In genomic region chr22:37063436-37064420, GRCh38 we compare ENCODE assay signal across 2 cellular contexts.
A peak's percentile ranks its signal among the peaks of the same experiment; 100 is the strongest.
TF ChIP-seq lines count a peak whose summit lies in the region.

No MANE protein-coding gene starts in this region.

TF ChIP-seq in GM23338, 12 proteins besides CTCF, POLR2A, EP300 and RAD21:
- no peak for TF ChIP-seq EZH2phosphoT487 (IDR thresholded peaks at IDR 0.05; ENCODE audit: unreplicated experiment)
- TF ChIP-seq EZH2 (IDR thresholded peaks at IDR 0.05; ENCODE audit: low read depth, unreplicated experiment), result no peak
- TF ChIP-seq CREB1 (CRISPR knock-in tag; IDR thresholded peaks at IDR 0.05; ENCODE audit: low read depth), result no peak
- TF ChIP-seq ETS1 (IDR thresholded peaks at IDR 0.05), result no peak
- TF ChIP-seq ZNF462 (CRISPR knock-in tag; IDR thresholded peaks at IDR 0.05), result no peak
- no peak for TF ChIP-seq STAT1 (IDR thresholded peaks at IDR 0.05; ENCODE audit: unreplicated experiment)
- no peak for TF ChIP-seq NANOG (IDR thresholded peaks at IDR 0.05; ENCODE audit: borderline replicate concordance)
- no peak for TF ChIP-seq POLR2AphosphoS5 (IDR thresholded peaks at IDR 0.05; ENCODE audit: low read depth)
- TF ChIP-seq JUNB (IDR thresholded peaks at IDR 0.05; ENCODE audit: unreplicated experiment), result no peak
- no peak for TF ChIP-seq ZNF331 (CRISPR knock-in tag; IDR thresholded peaks at IDR 0.05; ENCODE audit: low read depth)
- no peak for TF ChIP-seq ZNF114 (CRISPR knock-in tag; IDR thresholded peaks at IDR 0.05)
- TF ChIP-seq, protein P1, sequence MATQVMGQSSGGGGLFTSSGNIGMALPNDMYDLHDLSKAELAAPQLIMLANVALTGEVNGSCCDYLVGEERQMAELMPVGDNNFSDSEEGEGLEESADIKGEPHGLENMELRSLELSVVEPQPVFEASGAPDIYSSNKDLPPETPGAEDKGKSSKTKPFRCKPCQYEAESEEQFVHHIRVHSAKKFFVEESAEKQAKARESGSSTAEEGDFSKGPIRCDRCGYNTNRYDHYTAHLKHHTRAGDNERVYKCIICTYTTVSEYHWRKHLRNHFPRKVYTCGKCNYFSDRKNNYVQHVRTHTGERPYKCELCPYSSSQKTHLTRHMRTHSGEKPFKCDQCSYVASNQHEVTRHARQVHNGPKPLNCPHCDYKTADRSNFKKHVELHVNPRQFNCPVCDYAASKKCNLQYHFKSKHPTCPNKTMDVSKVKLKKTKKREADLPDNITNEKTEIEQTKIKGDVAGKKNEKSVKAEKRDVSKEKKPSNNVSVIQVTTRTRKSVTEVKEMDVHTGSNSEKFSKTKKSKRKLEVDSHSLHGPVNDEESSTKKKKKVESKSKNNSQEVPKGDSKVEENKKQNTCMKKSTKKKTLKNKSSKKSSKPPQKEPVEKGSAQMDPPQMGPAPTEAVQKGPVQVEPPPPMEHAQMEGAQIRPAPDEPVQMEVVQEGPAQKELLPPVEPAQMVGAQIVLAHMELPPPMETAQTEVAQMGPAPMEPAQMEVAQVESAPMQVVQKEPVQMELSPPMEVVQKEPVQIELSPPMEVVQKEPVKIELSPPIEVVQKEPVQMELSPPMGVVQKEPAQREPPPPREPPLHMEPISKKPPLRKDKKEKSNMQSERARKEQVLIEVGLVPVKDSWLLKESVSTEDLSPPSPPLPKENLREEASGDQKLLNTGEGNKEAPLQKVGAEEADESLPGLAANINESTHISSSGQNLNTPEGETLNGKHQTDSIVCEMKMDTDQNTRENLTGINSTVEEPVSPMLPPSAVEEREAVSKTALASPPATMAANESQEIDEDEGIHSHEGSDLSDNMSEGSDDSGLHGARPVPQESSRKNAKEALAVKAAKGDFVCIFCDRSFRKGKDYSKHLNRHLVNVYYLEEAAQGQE (IDR thresholded peaks at IDR 0.05; ENCODE audit: unreplicated experiment), result no peak

TF ChIP-seq in K562, 482 proteins besides CTCF, POLR2A, EP300 and RAD21:
- no peak for TF ChIP-seq ZNF766 (CRISPR knock-in tag; conservative IDR thresholded peaks at IDR 0.05)
- TF ChIP-seq NFIC (IDR thresholded peaks at IDR 0.05), result peak; percentile 58; the same call in 1 of the 2 replicates
- no peak for TF ChIP-seq ZBTB8A (IDR thresholded peaks at IDR 0.05; ENCODE audit: partially characterized antibody)
- TF ChIP-seq DACH1 (IDR thresholded peaks at IDR 0.05; ENCODE audit: partially characterized antibody), result no peak
TF ChIP-seq in K562: peak in this region for 1.
